Comparison of ENCODE assay signal across 26 cellular contexts in genomic region chr2:110688594-110689091, GRCh38. TPM values are rescaled to one million over a fixed set of nuclear protein-coding genes. Genes with fewer than 3 reads are reported as not detected.
DNase-seq lines count a peak whose midpoint lies in the region; ATAC-seq and TF ChIP-seq lines count a peak whose summit lies in the region.
"Had no signal": no experiment of that assay in that cellular context is flagged by ENCODE, and none has a peak within 500 bp of the region (broad histone marks: within the 10 kb centered on the region; RNA-seq: fewer than 3 reads in every experiment).

No MANE protein-coding gene starts in this region.

- no peaks in the 10 kb centered on the region for H4K20me1 ChIP-seq in neural progenitor cell (ENCODE audit: low read depth)

- H3F3A ChIP-seq in neural progenitor cell (ENCODE audit: low read depth) = peaks cover 53% of the 10 kb centered on the region

- TF ChIP-seq CTCF in RWPE2 (IDR thresholded peaks at IDR 0.05; ENCODE audit: poor library complexity, severe bottlenecking) = no peak
- no peak for TF ChIP-seq CTCF in epithelial cell of esophagus (IDR thresholded peaks at IDR 0.05; ENCODE audit: insufficient read depth, low read depth, low read length, missing control alignments)
- TF ChIP-seq CTCF in neural progenitor cell (IDR thresholded peaks at IDR 0.05) = no peak

- no peaks in the 10 kb centered on the region for H3K36me3 ChIP-seq in RWPE2 (ENCODE audit: low read depth)
- H3K36me3 ChIP-seq in neural progenitor cell = no peaks in the 10 kb centered on the region
- H3K36me3 ChIP-seq: ascending aorta, gastroesophageal sphincter had no signal

- ATAC-seq in RWPE2 (ENCODE audit: low read depth) (peak; percentile 70; the same call in 2 of the 3 replicates), HG03432 (IDR thresholded peaks at IDR 0.05; ENCODE audit: unreplicated experiment) (no peak), GM19328 (IDR thresholded peaks at IDR 0.05; ENCODE audit: unreplicated experiment) (no peak)
- ATAC-seq: gastroesophageal sphincter had no signal

- H3K36me3 Mint-ChIP-seq in neural progenitor cell = no peaks in the 10 kb centered on the region

- H3K27me3 ChIP-seq in RWPE2 (ENCODE audit: insufficient read depth, poor library complexity, severe bottlenecking) = no peaks in the 10 kb centered on the region
- H3K27me3 ChIP-seq in neural progenitor cell = no peaks in the 10 kb centered on the region
- H3K27me3 ChIP-seq: ascending aorta had no signal

- H2AFZ ChIP-seq in neural progenitor cell (replicated peaks) = peak overlapping the region; percentile 12

- no peak overlapping the region for H3K27ac ChIP-seq in RWPE2 (ENCODE audit: poor library complexity, severe bottlenecking)
- H3K27ac ChIP-seq in neural progenitor cell = peak overlapping the region; percentile 46
- H3K27ac ChIP-seq: ascending aorta, gastroesophageal sphincter, HL-60 had no signal

- no peaks in the 10 kb centered on the region for H3K79me2 ChIP-seq in neural progenitor cell (ENCODE audit: low read depth)

- DNase-seq in H4 (ENCODE audit: low spot score) (peak; percentile 40), RWPE2 (ENCODE audit: low spot score) (no peak), epithelial cell of esophagus (ENCODE audit: low read depth) (peak; percentile 70), neural progenitor cell (ENCODE audit: low spot score) (peak; percentile 90), NCI-H2107 (lab: John Stamatoyannopoulos, UW) (no peak), DMS114 treated with DMSO at 0.1 percent for 48 hours (lab: John Stamatoyannopoulos, UW; ENCODE audit: unreplicated experiment) (no peak)
- DNase-seq: activated CD4-positive, alpha-beta memory T cell treated with anti-CD3 and anti-CD28 coated beads for 36 hours; activated naive CD4-positive, alpha-beta T cell treated with anti-CD3 and anti-CD28 coated beads, Interleukin-2, amount 50 U/mL, for 16 hours; activated T-cell treated with anti-CD3 and anti-CD28 coated beads, Interleukin-2, amount 50 U/mL, for 1 hour; cortex of kidney; erythroblast; KG1; naive B cell; NCI-H2081; NCI-H510A treated with DMSO at 0.1 percent for 48 hours; SHP77; stimulated activated CD4-positive, alpha-beta T cell treated with anti-CD3 and anti-CD28 coated beads, Interleukin-4, amount 100 ng/mL, for 4 hours; T-helper 1 cell had no signal

- H3K4me2 ChIP-seq in neural progenitor cell = peak overlapping the region; percentile 68
- H3K4me2 ChIP-seq: smooth muscle cell had no signal

- H3K27me3 Mint-ChIP-seq in neural progenitor cell (ENCODE audit: insufficient read depth, low read depth) = peaks cover 5% of the 10 kb centered on the region

- H3K27ac Mint-ChIP-seq in neural progenitor cell = peak overlapping the region; percentile 39
- H3K27ac Mint-ChIP-seq: activated CD4-positive, alpha-beta memory T cell treated with anti-CD3 and anti-CD28 coated beads for 36 hours; naive B cell had no signal

- H3K4me1 Mint-ChIP-seq in neural progenitor cell = peaks cover 23% of the 10 kb centered on the region
- H3K4me1 Mint-ChIP-seq: naive B cell had no signal

- H3K4me3 ChIP-seq in RWPE2 (ENCODE audit: severe bottlenecking) (no peak overlapping the region), epithelial cell of esophagus (ENCODE audit: low read length) (no peak overlapping the region), neural progenitor cell (no peak overlapping the region)
- H3K4me3 ChIP-seq: ascending aorta, gastroesophageal sphincter, smooth muscle cell had no signal

- H3K4me1 ChIP-seq in RWPE2 (ENCODE audit: insufficient read depth, poor library complexity, severe bottlenecking) (peaks cover 6% of the 10 kb centered on the region), neural progenitor cell (peaks cover 37% of the 10 kb centered on the region)
- H3K4me1 ChIP-seq: ascending aorta, gastroesophageal sphincter had no signal

- H3K9me3 Mint-ChIP-seq in neural progenitor cell = peaks cover 26% of the 10 kb centered on the region

- no peak overlapping the region for H3K9ac ChIP-seq in neural progenitor cell

- peaks cover 1% of the 10 kb centered on the region for H3K9me3 ChIP-seq in RWPE2 (ENCODE audit: severe bottlenecking)
- peaks cover 11% of the 10 kb centered on the region for H3K9me3 ChIP-seq in neural progenitor cell (ENCODE audit: low read depth)
- H3K9me3 ChIP-seq: ascending aorta had no signal

- H3K4me3 Mint-ChIP-seq in neural progenitor cell = peak overlapping the region; percentile 17
- H3K4me3 Mint-ChIP-seq: activated CD4-positive, alpha-beta memory T cell treated with anti-CD3 and anti-CD28 coated beads for 36 hours; naive B cell had no signal

RNA-seq across cellular contexts. Expression of gene BUB1, which starts 10.8 kb away (rescaled TPM):
- total RNA-seq in H4 (2014; rRNA removed; shearing (Covaris generic)) = 57.7 and 85.3 TPM in 2 replicates
- 197 and 266 TPM in 2 replicates for total RNA-seq in neural progenitor cell (ENCODE audit: low replicate concordance)
- total RNA-seq: ascending aorta had no signal

RNA-seq across cellular contexts. Expression of gene ACOXL, which starts 43.7 kb away (rescaled TPM):
- total RNA-seq in H4 (2014; rRNA removed; shearing (Covaris generic)) = not detected in 2 replicates
- total RNA-seq in neural progenitor cell (ENCODE audit: low replicate concordance) = 2.9 TPM in 2 replicates
- total RNA-seq: ascending aorta, gastroesophageal sphincter, posterior vena cava, smooth muscle cell, subcutaneous adipose tissue had no signal

Comparison
In these comparisons a context has a peak if more than half of its experiments do, and no peak if none do; other contexts are left out.
1. DNase-seq: peak in H4 (single experiment), epithelial cell of esophagus (single experiment) and neural progenitor cell (single experiment); none in RWPE2 (single experiment), NCI-H2107 (single experiment) and DMS114 treated with DMSO at 0.1 percent for 48 hours (single experiment).